ENCODE assay signal across 2 cellular contexts in genomic region chr2:10884530-10885478, GRCh38.
TF ChIP-seq lines count a peak whose summit lies in the region.

No MANE protein-coding gene starts in this region.

TF ChIP-seq in A549, 52 proteins besides CTCF, POLR2A, EP300 and RAD21 (continued from another document):
- no peak for TF ChIP-seq ZFP36 (IDR thresholded peaks at IDR 0.05; ENCODE audit: borderline replicate concordance, partially characterized antibody)
- TF ChIP-seq ZC3H11A (IDR thresholded peaks at IDR 0.05), result no peak
- TF ChIP-seq USF2 (IDR thresholded peaks at IDR 0.05), result no peak
- TF ChIP-seq TFCP2L1 (CRISPR knock-in tag; IDR thresholded peaks at IDR 0.05), result no peak
- TF ChIP-seq HES2 (IDR thresholded peaks at IDR 0.05), result no peak
- no peak for TF ChIP-seq REST (IDR thresholded peaks at IDR 0.05)
- no peak for TF ChIP-seq SREBF2 (IDR thresholded peaks at IDR 0.05)
- TF ChIP-seq NR3C1 (IDR thresholded peaks at IDR 0.05), result no peak
- TF ChIP-seq CEBPB (IDR thresholded peaks at IDR 0.05), result no peak
- TF ChIP-seq SMC3 (IDR thresholded peaks at IDR 0.05), result no peak
- no peak for TF ChIP-seq BCL3 (IDR thresholded peaks at IDR 0.05)
- no peak for TF ChIP-seq BHLHE40 (IDR thresholded peaks at IDR 0.05; ENCODE audit: low read depth, low read length)
- no peak for TF ChIP-seq TP53 (CRISPR knock-in tag; IDR thresholded peaks at IDR 0.05)

TF ChIP-seq in GM12878, 131 proteins besides CTCF, POLR2A, EP300 and RAD21 (continued from another document):
- TF ChIP-seq E2F8 (IDR thresholded peaks at IDR 0.05; ENCODE audit: low read depth, partially characterized antibody) (no peak), FOXM1 (IDR thresholded peaks at IDR 0.05; ENCODE audit: low read depth, low read length) (no peak), SUPT20H (IDR thresholded peaks at IDR 0.05; ENCODE audit: borderline replicate concordance, control insufficient read depth, low read depth, low read length) (no peak), EGR1 (IDR thresholded peaks at IDR 0.05; ENCODE audit: borderline replicate concordance in 1 of 2, low read depth in 2 of 2, low read length in 2 of 2) (0 out of 3 replicates have a peak, but pooled peaks of 1 of the 2 experiments have one; percentile 29), MLLT1 (IDR thresholded peaks at IDR 0.05) (peak; percentile 42; the same call in 1 of the 2 replicates), HCFC1 (IDR thresholded peaks at IDR 0.05; ENCODE audit: low read length) (no peak), IKZF1 (conservative IDR thresholded peaks at IDR 0.05) (peak; percentile 40; the same call in 1 of the 2 replicates), DPF2 (IDR thresholded peaks at IDR 0.05) (0 out of 2 replicates have a peak, but pooled peaks have one; percentile 19), MTA2 (IDR thresholded peaks at IDR 0.05; ENCODE audit: low read depth) (peak; percentile 6; the same call in 1 of the 2 replicates), PAX5 (IDR thresholded peaks at IDR 0.05; ENCODE audit: borderline replicate concordance, low read depth, low read length) (no peak), CEBPB (IDR thresholded peaks at IDR 0.05; ENCODE audit: borderline replicate concordance in 1 of 2, low read depth in 2 of 2, low read length in 2 of 2) (no peak), PKNOX1 (IDR thresholded peaks at IDR 0.05) (no peak)
TF ChIP-seq in GM12878: peak in this region for 5.
